8 cellular contexts compared by ENCODE assay signal in genomic region chr19:46614114-46614701, GRCh38. TPM values are rescaled to one million over a fixed set of nuclear protein-coding genes. Genes with fewer than 3 reads are reported as not detected.
DNase-seq lines count a peak whose midpoint lies in the region; ATAC-seq and TF ChIP-seq lines count a peak whose summit lies in the region.

No MANE protein-coding gene starts in this region.

- H3K27ac ChIP-seq in osteoblast (ENCODE audit: low read depth, low read length) (no peak overlapping the region), tibial nerve (peak overlapping the region in 1 of 4 donors; percentile 44)

- H3K36me3 ChIP-seq in osteoblast (ENCODE audit: insufficient read depth, low read length): peaks cover 13% of the 10 kb centered on the region
- H3K36me3 ChIP-seq in tibial nerve: peaks cover 0 to 16% (median 0%) of the 10 kb centered on the region in 3 donors

- no peak for ATAC-seq in GM19452 (IDR thresholded peaks at IDR 0.05; ENCODE audit: unreplicated experiment)

- TF ChIP-seq POLR2A in tibial nerve (IDR thresholded peaks at IDR 0.05): no peak

- peak; percentile 14 to 35 for TF ChIP-seq EP300 in tibial nerve (IDR thresholded peaks at IDR 0.05)

- DNase-seq in EL (peak; percentile 78), KG1 (lab: John Stamatoyannopoulos, UW) (peak; percentile 45), RPMI8226 (peak; percentile 61), fibroblast of villous mesenchyme (ENCODE audit: low read depth) (peak; percentile 82), osteoblast (ENCODE audit: insufficient read length, low spot score, missing footprints) (peak; percentile 98), tibial nerve (ENCODE audit: low spot score in 2 of 2) (peak; percentile 81 to 91)
- peak; percentile 68 for DNase-seq in activated T-helper 1 cell treated with anti-CD3 and anti-CD28 coated beads, Interleukin-2, amount 50 U/mL, for 16 hours (ENCODE audit: low read depth in 1 of 2, low spot score in 1 of 2)

- H3K4me3 ChIP-seq in fibroblast of villous mesenchyme (ENCODE audit: low read depth, low read length) (no peak overlapping the region), osteoblast (ENCODE audit: insufficient read depth, low read length) (no peak overlapping the region), tibial nerve (no peak overlapping the region)

- TF ChIP-seq CTCF in fibroblast of villous mesenchyme (IDR thresholded peaks at IDR 0.05; ENCODE audit: insufficient read depth, low read depth, low read length) (peak; percentile 93), osteoblast (IDR thresholded peaks at IDR 0.05; ENCODE audit: extremely low read depth, low read depth, low read length) (peak; percentile 84), tibial nerve (IDR thresholded peaks at IDR 0.05) (peak; percentile 83 to 94 (median 89))

- no peaks in the 10 kb centered on the region for H3K9me3 ChIP-seq in osteoblast (ENCODE audit: low read depth, low read length)
- no peaks in the 10 kb centered on the region for H3K9me3 ChIP-seq in tibial nerve

- H3K4me1 ChIP-seq in osteoblast (ENCODE audit: insufficient read depth, low read length): peaks cover 30% of the 10 kb centered on the region
- H3K4me1 ChIP-seq in tibial nerve: peaks cover 0 to 68% (median 33%) of the 10 kb centered on the region in 4 donors

- no peaks in the 10 kb centered on the region for H3K79me2 ChIP-seq in osteoblast (ENCODE audit: insufficient read depth, low read length)

- peaks cover 24% of the 10 kb centered on the region for H4K20me1 ChIP-seq in osteoblast (ENCODE audit: insufficient read depth, low read length)

- H3K27me3 ChIP-seq in osteoblast (ENCODE audit: insufficient read depth, low read length) (no peaks in the 10 kb centered on the region), tibial nerve (no peaks in the 10 kb centered on the region)

- WGBS in tibial nerve, 2 donors: 11 to 21% methylated on average over 8 to 12 of the region's 12 CpGs

- H2AFZ ChIP-seq in osteoblast (ENCODE audit: low read length): no peak overlapping the region

- H3K4me2 ChIP-seq in osteoblast (ENCODE audit: insufficient read depth, low read length): no peak overlapping the region

RNA-seq across cellular contexts. Expression of gene PTGIR, which starts 10.7 kb away (rescaled TPM):
- total RNA-seq in fibroblast of villous mesenchyme: 3.5 and 5.5 TPM in 2 replicates
- total RNA-seq in osteoblast: 2.5 and 2.9 TPM in 2 replicates
- total RNA-seq in tibial nerve: 10 to 100 TPM in 2 of 4 donors, 1 to 10 TPM in 2; 3.1 to 43.2 (median 12.7) TPM

RNA-seq across cellular contexts. Expression of gene CALM3, which starts 13.1 kb away (rescaled TPM):
- total RNA-seq in fibroblast of villous mesenchyme: 124 and 213 TPM in 2 replicates
- 105 and 124 TPM in 2 replicates for total RNA-seq in osteoblast
- 100 to 1,000 TPM; 123 to 167 (median 137) TPM for total RNA-seq in tibial nerve

RNA-seq across cellular contexts. Expression of gene GNG8, which starts 21.8 kb away (rescaled TPM):
- not detected in 2 replicates for total RNA-seq in fibroblast of villous mesenchyme
- total RNA-seq in osteoblast: not detected in 2 replicates
- total RNA-seq in tibial nerve: not detected

RNA-seq across cellular contexts. Expression of gene DACT3, which starts 46.8 kb away (rescaled TPM):
- 5.2 and 11.3 TPM in 2 replicates for total RNA-seq in fibroblast of villous mesenchyme
- 1.8 and 3.5 TPM in 2 replicates for total RNA-seq in osteoblast
- total RNA-seq in tibial nerve: 10 to 100 TPM in 1 of 4 donors, 1 to 10 TPM in 3; 7.1 to 11.7 (median 8.2) TPM

Comparison
In these comparisons a context has a peak if more than half of its experiments do, and no peak if none do; other contexts are left out.
1. DNase-seq: peak in every context shown above with its lines; median percentile 98 in osteoblast; 86 in tibial nerve; 82 in fibroblast of villous mesenchyme; 78 in EL; 68 in activated T-helper 1 cell treated with anti-CD3 and anti-CD28 coated beads, Interleukin-2, amount 50 U/mL, for 16 hours; 61 in RPMI8226; 45 in KG1.